8 cellular contexts compared by ENCODE assay signal in genomic region chr17:31388770-31389672, GRCh38. TPM values are rescaled to one million over a fixed set of nuclear protein-coding genes. Genes with fewer than 3 reads are reported as not detected.
A peak's percentile ranks its signal among the peaks of the same experiment; 100 is the strongest.
DNase-seq lines count a peak whose midpoint lies in the region; ATAC-seq and TF ChIP-seq lines count a peak whose summit lies in the region.

No MANE protein-coding gene starts in this region.

- WGBS in esophagus squamous epithelium, 2 donors: 43 to 74% methylated on average over 9 to 12 of the region's 18 CpGs

- H3K36me3 ChIP-seq in esophagus squamous epithelium: no peaks in the 10 kb centered on the region

- H3K4me3 ChIP-seq in esophagus squamous epithelium: no peak overlapping the region

- H3K4me1 Mint-ChIP-seq in osteocyte (ENCODE audit: unreplicated experiment): peaks cover 1% of the 10 kb centered on the region

- intact Hi-C loops in esophagus squamous epithelium (cut with DNase I): no loop called here

- H3K27me3 Mint-ChIP-seq in osteocyte (ENCODE audit: unreplicated experiment): peaks cover 22% of the 10 kb centered on the region

- H3K9me3 Mint-ChIP-seq in osteocyte (ENCODE audit: unreplicated experiment): no peaks in the 10 kb centered on the region

- no peak overlapping the region for H3K27ac ChIP-seq in esophagus squamous epithelium

- no peak overlapping the region for H3K4me3 Mint-ChIP-seq in osteocyte (ENCODE audit: unreplicated experiment)

- DNase-seq in DMS53 (lab: John Stamatoyannopoulos, UW): peak; percentile 57
- DNase-seq in DMS53 treated with DMSO at 0.1 percent for 48 hours (lab: John Stamatoyannopoulos, UW; ENCODE audit: unreplicated experiment): no peak
- peak; percentile 11 for DNase-seq in MV-4-11 (lab: John Stamatoyannopoulos, UW)
- peak; percentile 77 for DNase-seq in activated CD8-positive, alpha-beta memory T cell treated with anti-CD3 and anti-CD28 coated beads, Interleukin-2, amount 50 U/mL, for 48 hours
- no peak for DNase-seq in esophagus squamous epithelium (lab: John Stamatoyannopoulos, UW)
- DNase-seq in osteocyte (ENCODE audit: extremely low spot score, unreplicated experiment): peak; percentile 83

- no peak for ATAC-seq in HG02588 (IDR thresholded peaks at IDR 0.05; ENCODE audit: unreplicated experiment)
- ATAC-seq in GM21786 (IDR thresholded peaks at IDR 0.05; ENCODE audit: unreplicated experiment): no peak

- H3K4me1 ChIP-seq in esophagus squamous epithelium: peaks cover 11 to 37% (median 15%) of the 10 kb centered on the region in 3 donors

- peaks cover 0 to 54% (median 6%) of the 10 kb centered on the region in 4 donors for H3K27me3 ChIP-seq in esophagus squamous epithelium

- H3K36me3 Mint-ChIP-seq in osteocyte (ENCODE audit: unreplicated experiment): no peaks in the 10 kb centered on the region

- peak; percentile 25 to 51 (median 34) for TF ChIP-seq CTCF in esophagus squamous epithelium (IDR thresholded peaks at IDR 0.05)
- peak; percentile 73 for TF ChIP-seq CTCF in osteocyte (IDR thresholded peaks at IDR 0.05)

- TF ChIP-seq POLR2A in esophagus squamous epithelium (IDR thresholded peaks at IDR 0.05): no peak

- H3K27ac Mint-ChIP-seq in osteocyte (ENCODE audit: unreplicated experiment): no peak overlapping the region

- no peaks in the 10 kb centered on the region for H3K9me3 ChIP-seq in esophagus squamous epithelium

RNA-seq across cellular contexts. Expression of gene RAB11FIP4, which starts 2.5 kb away (rescaled TPM):
- total RNA-seq in esophagus squamous epithelium: 10 to 100 TPM in 3 of 4 donors, 1 to 10 TPM in 1; 9.9 to 23.6 (median 16.1) TPM
- total RNA-seq in osteocyte: 0.99 and 1.0 TPM in 2 replicates

Comparison
In these comparisons a context has a peak if more than half of its experiments do, and no peak if none do; other contexts are left out.
1. DNase-seq: peak in DMS53 (single experiment), MV-4-11 (single experiment), activated CD8-positive, alpha-beta memory T cell treated with anti-CD3 and anti-CD28 coated beads, Interleukin-2, amount 50 U/mL, for 48 hours (single experiment) and osteocyte (single experiment); none in DMS53 treated with DMSO at 0.1 percent for 48 hours (single experiment) and esophagus squamous epithelium (single experiment).